1 cellular context compared by ENCODE assay signal in the genomic region with DNA sequence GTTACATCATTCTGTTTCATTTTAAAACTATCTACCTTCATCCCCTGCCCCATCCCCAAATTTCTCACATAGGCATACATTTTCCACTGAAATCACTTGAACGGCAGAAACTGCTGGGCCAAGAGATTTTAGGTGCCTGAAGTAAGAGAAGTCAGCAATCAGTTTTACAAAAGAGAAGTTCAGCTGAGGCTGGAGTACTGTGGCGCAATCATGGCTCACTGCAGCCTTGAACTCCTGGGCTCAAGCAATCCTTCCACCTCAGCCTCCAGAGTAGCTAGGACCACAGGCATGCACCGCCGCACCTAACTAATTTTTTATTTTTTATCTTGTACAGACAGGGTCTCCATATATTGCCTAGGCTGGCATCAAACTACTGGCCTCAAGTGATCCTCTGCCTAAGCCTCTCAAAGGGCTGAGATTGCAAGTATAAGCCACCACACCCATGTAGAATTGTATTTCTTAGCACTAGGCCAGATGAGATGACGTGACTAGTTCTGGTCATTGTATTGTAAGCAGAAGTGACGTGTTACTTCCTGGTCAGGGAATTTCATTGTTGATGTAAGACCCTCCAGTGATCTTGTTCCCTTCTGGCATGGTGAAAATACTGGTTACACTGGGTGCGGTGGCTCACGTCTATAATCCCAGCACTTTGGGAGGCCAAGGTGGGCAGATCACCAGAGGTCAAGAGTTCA.
TF ChIP-seq lines count a peak whose summit lies in the region.

No MANE protein-coding gene starts in this region.

TF ChIP-seq in IMR-90, 13 proteins besides CTCF, POLR2A, EP300 and RAD21:
- no peak for TF ChIP-seq RCOR1 (IDR thresholded peaks at IDR 0.05; ENCODE audit: insufficient replicate concordance, low read length)
- TF ChIP-seq BHLHE40 (IDR thresholded peaks at IDR 0.05; ENCODE audit: low read depth, low read length), result no peak
- TF ChIP-seq SMC3 (IDR thresholded peaks at IDR 0.05; ENCODE audit: low read depth, low read length), result no peak
- no peak for TF ChIP-seq MAZ (IDR thresholded peaks at IDR 0.05; ENCODE audit: borderline replicate concordance, low read depth, low read length)
- no peak for TF ChIP-seq MAFK (IDR thresholded peaks at IDR 0.05; ENCODE audit: low read depth, low read length)
- TF ChIP-seq NFE2L2 (IDR thresholded peaks at IDR 0.05; ENCODE audit: low read depth, low read length), result no peak
- no peak for TF ChIP-seq CHD1 (IDR thresholded peaks at IDR 0.05; ENCODE audit: low read depth, low read length)
- TF ChIP-seq FOS (IDR thresholded peaks at IDR 0.05; ENCODE audit: low read depth, low read length), result no peak
- TF ChIP-seq, protein P1, sequence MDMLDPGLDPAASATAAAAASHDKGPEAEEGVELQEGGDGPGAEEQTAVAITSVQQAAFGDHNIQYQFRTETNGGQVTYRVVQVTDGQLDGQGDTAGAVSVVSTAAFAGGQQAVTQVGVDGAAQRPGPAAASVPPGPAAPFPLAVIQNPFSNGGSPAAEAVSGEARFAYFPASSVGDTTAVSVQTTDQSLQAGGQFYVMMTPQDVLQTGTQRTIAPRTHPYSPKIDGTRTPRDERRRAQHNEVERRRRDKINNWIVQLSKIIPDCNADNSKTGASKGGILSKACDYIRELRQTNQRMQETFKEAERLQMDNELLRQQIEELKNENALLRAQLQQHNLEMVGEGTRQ (IDR thresholded peaks at IDR 0.05; ENCODE audit: low read depth, low read length), result no peak
